ENCODE assay signal across 16 cellular contexts in the genomic region with DNA sequence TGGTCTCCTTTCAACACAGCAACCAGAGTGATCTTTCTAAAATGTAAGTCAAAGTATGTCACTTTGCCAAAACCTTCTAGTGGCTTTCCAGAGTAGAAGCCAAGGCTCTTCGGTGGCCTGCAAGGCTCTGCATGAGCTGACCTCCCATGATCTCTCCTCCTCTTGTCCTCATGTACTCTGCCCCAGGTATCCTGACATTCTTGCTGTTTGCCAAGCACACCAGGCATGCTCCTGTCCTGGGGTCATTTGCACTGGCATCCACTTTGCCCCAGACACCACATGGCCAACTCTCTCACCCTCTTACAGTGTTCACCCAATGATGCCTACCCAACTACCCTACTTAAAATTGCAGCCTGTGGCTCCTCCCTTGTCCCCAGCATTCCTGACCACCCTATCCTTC.
"Had no signal": no experiment of that assay in that cellular context is flagged by ENCODE, and none has a peak within 500 bp of the region (broad histone marks: within the 10 kb centered on the region; RNA-seq: fewer than 3 reads in every experiment).

No MANE protein-coding gene starts in this region.

- H3K27ac ChIP-seq: cardiac muscle cell, foreskin keratinocyte, hepatocyte, parathyroid adenoma, psoas muscle, spleen, thoracic aorta, transverse colon had no signal

- H3K9me3 Mint-ChIP-seq: naive B cell; stimulated activated naive B cell treated with anti-CD40 and anti-IgM and Interleukin-4, amounts not matched to agents 10 μg/mL and 1 μg/mL and 100 μg/mL, for 72 hours; stimulated activated naive CD8-positive, alpha-beta T cell treated with anti-CD3 and anti-CD28 coated beads, Interleukin-15, amount 100 ng/mL, for 72 hours had no signal

- DNase-seq: cerebellar nuclear complex, kidney, occipital lobe, retina, spleen had no signal

- H3K4me3 Mint-ChIP-seq: naive B cell; stimulated activated naive B cell treated with anti-CD40 and anti-IgM and Interleukin-4, amounts not matched to agents 10 μg/mL and 1 μg/mL and 100 μg/mL, for 72 hours; stimulated activated naive CD8-positive, alpha-beta T cell treated with anti-CD3 and anti-CD28 coated beads, Interleukin-15, amount 100 ng/mL, for 72 hours had no signal

- ATAC-seq: sciatic nerve; stimulated activated naive CD8-positive, alpha-beta T cell treated with anti-CD3 and anti-CD28 coated beads, Interleukin-15, amount 100 ng/mL, for 72 hours had no signal

- H3K9ac ChIP-seq: parathyroid adenoma had no signal

- H3K27ac Mint-ChIP-seq: stimulated activated naive B cell treated with anti-CD40 and anti-IgM and Interleukin-4, amounts not matched to agents 10 μg/mL and 1 μg/mL and 100 μg/mL, for 72 hours; stimulated activated naive CD8-positive, alpha-beta T cell treated with anti-CD3 and anti-CD28 coated beads, Interleukin-15, amount 100 ng/mL, for 72 hours had no signal

- H3K27me3 Mint-ChIP-seq: naive B cell; stimulated activated naive B cell treated with anti-CD40 and anti-IgM and Interleukin-4, amounts not matched to agents 10 μg/mL and 1 μg/mL and 100 μg/mL, for 72 hours; stimulated activated naive CD8-positive, alpha-beta T cell treated with anti-CD3 and anti-CD28 coated beads, Interleukin-15, amount 100 ng/mL, for 72 hours had no signal

- H2AFZ ChIP-seq: hepatocyte, parathyroid adenoma had no signal

- H3K9me3 ChIP-seq: psoas muscle, spleen, thoracic aorta, transverse colon had no signal

- H3K36me3 Mint-ChIP-seq: stimulated activated naive B cell treated with anti-CD40 and anti-IgM and Interleukin-4, amounts not matched to agents 10 μg/mL and 1 μg/mL and 100 μg/mL, for 72 hours had no signal

- H3K4me3 ChIP-seq: cardiac muscle cell, hepatocyte, psoas muscle, spleen, thoracic aorta, transverse colon had no signal

- H3K4me1 ChIP-seq: parathyroid adenoma, psoas muscle had no signal

- H3K4me1 Mint-ChIP-seq: stimulated activated naive B cell treated with anti-CD40 and anti-IgM and Interleukin-4, amounts not matched to agents 10 μg/mL and 1 μg/mL and 100 μg/mL, for 72 hours; stimulated activated naive CD8-positive, alpha-beta T cell treated with anti-CD3 and anti-CD28 coated beads, Interleukin-15, amount 100 ng/mL, for 72 hours had no signal

- H3K4me2 ChIP-seq: hepatocyte had no signal

- H3K36me3 ChIP-seq: cardiac muscle cell, spleen, thoracic aorta, transverse colon had no signal

- H3K27me3 ChIP-seq: cardiac muscle cell, foreskin keratinocyte, hepatocyte, spleen, transverse colon had no signal
